In genomic region chrX:119398974-119399771, GRCh38 we compare ENCODE assay signal across 8 cellular contexts. TPM values are rescaled to one million over a fixed set of nuclear protein-coding genes. Genes with fewer than 3 reads are reported as not detected.
DNase-seq lines count a peak whose midpoint lies in the region; ATAC-seq lines count a peak whose summit lies in the region.

Gene SLC25A43 (plus strand): TSS chrX:119399336. CDS start chrX:119399404, 68 bp downstream.

- DNase-seq in Caki2 (ENCODE audit: low read depth), result peak; percentile 25
- peak; percentile 53 for DNase-seq in UCSD-AML1 (lab: John Stamatoyannopoulos, UW; ENCODE audit: unreplicated experiment)
- peak; percentile 45 for DNase-seq in cerebellum (ENCODE audit: low spot score)
- peak; percentile 56 for DNase-seq in left kidney (ENCODE audit: low read depth, low spot score)
- peak; percentile 1 to 22 for DNase-seq in stimulated activated CD4-positive, alpha-beta T cell treated with anti-CD3 and anti-CD28 coated beads, Interleukin-4, amount 100 ng/mL, for 4 hours
- no peak for DNase-seq in NCI-H345 (lab: John Stamatoyannopoulos, UW)

- in situ Hi-C loops in Caki2 (cut with HindIII; ENCODE audit: low pct_unique_long_range_greater_than_20kb, low sequenced_read_pairs), result no loop called here

- ATAC-seq in GM19455 (IDR thresholded peaks at IDR 0.05; ENCODE audit: unreplicated experiment) (peak; percentile 94), HG03520 (IDR thresholded peaks at IDR 0.05; ENCODE audit: unreplicated experiment) (peak; percentile 73)

RNA-seq across cellular contexts. Expression of gene SLC25A43, which starts in this region (rescaled TPM):
- 17.0 and 24.8 TPM in 2 replicates for total RNA-seq in Caki2 (2014; rRNA removed; shearing (Covaris generic); ENCODE audit: low replicate concordance)
- 3.6 TPM for total RNA-seq in cerebellum
